ENCODE assay signal across 21 cellular contexts in the genomic region with DNA sequence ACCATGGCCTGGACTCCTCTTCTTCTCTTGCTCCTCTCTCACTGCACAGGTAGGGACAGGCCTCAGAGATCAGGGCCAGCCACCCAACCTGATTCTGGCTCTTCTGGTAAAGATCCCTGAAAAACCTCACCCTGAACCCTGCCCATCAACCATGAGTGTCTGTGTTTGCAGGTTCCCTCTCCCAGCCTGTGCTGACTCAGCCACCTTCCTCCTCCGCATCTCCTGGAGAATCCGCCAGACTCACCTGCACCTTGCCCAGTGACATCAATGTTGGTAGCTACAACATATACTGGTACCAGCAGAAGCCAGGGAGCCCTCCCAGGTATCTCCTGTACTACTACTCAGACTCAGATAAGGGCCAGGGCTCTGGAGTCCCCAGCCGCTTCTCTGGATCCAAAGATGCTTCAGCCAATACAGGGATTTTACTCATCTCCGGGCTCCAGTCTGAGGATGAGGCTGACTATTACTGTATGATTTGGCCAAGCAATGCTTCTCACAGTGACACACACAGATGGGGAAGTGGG.
"Had no signal": no experiment of that assay in that cellular context is flagged by ENCODE, and none has a peak within 500 bp of the region (broad histone marks: within the 10 kb centered on the region; RNA-seq: fewer than 3 reads in every experiment).

No MANE protein-coding gene starts in this region.

- H3K27me3 ChIP-seq: pancreas, thyroid gland, vagina had no signal

- H3K36me3 Mint-ChIP-seq: mesothelial cell of epicardium; natural killer cell treated with Interleukin-12 subunit alpha and Interleukin-12 subunit beta and Interleukin-15 and Interleukin-18, amount 100 ng/mL, for 72 hours; neural progenitor cell had no signal

- H3K27ac Mint-ChIP-seq: effector memory CD8-positive, alpha-beta T cell; mesothelial cell of epicardium; natural killer cell treated with Interleukin-12 subunit alpha and Interleukin-12 subunit beta and Interleukin-15 and Interleukin-18, amount 100 ng/mL, for 72 hours; neural progenitor cell; progenitor cell of endocrine pancreas had no signal

- H3K4me3 ChIP-seq: esophagus muscularis mucosa, gastrocnemius medialis, neural progenitor cell, pancreas, spleen, thyroid gland, upper lobe of right lung, vagina had no signal

- H3K36me3 ChIP-seq: esophagus muscularis mucosa, gastrocnemius medialis, neural progenitor cell, pancreas, spleen, thyroid gland, upper lobe of right lung, vagina had no signal

- H3K4me1 ChIP-seq: esophagus muscularis mucosa, gastrocnemius medialis, pancreas, thyroid gland, upper lobe of right lung, vagina had no signal

- H3K4me2 ChIP-seq: neural progenitor cell had no signal

- H3K9me3 ChIP-seq: esophagus muscularis mucosa, gastrocnemius medialis, pancreas, spleen, thyroid gland, upper lobe of right lung, vagina had no signal

- H3K4me3 Mint-ChIP-seq: effector memory CD8-positive, alpha-beta T cell; mesothelial cell of epicardium; natural killer cell treated with Interleukin-12 subunit alpha and Interleukin-12 subunit beta and Interleukin-15 and Interleukin-18, amount 100 ng/mL, for 72 hours; neural progenitor cell had no signal

- ATAC-seq: effector memory CD8-positive, alpha-beta T cell; gastrocnemius medialis; left lobe of liver; natural killer cell treated with Interleukin-12 subunit alpha and Interleukin-12 subunit beta and Interleukin-15 and Interleukin-18, amount 100 ng/mL, for 72 hours; pancreas; sciatic nerve; upper lobe of right lung had no signal

- H3K27ac ChIP-seq: epithelial cell of prostate, esophagus muscularis mucosa, gastrocnemius medialis, neural progenitor cell, pancreas, thyroid gland, upper lobe of right lung, vagina had no signal

- H3K9ac ChIP-seq: neural progenitor cell had no signal

- H2AFZ ChIP-seq: neural progenitor cell had no signal

- H3K9me3 Mint-ChIP-seq: effector memory CD8-positive, alpha-beta T cell; mesothelial cell of epicardium; natural killer cell treated with Interleukin-12 subunit alpha and Interleukin-12 subunit beta and Interleukin-15 and Interleukin-18, amount 100 ng/mL, for 72 hours had no signal

- DNase-seq: effector memory CD8-positive, alpha-beta T cell; gastrocnemius medialis; islet precursor cell; mammary epithelial cell; pancreas; spleen; stimulated activated CD4-positive, alpha-beta T cell treated with anti-CD3 and anti-CD28 coated beads, Interleukin-15, amount 100 ng/mL, for 24 hours; stimulated activated CD4-positive, alpha-beta T cell treated with anti-CD3 and anti-CD28 coated beads, Interleukin-1b, Interleukin-23, amount 100 ng/mL, for 48 hours; stimulated activated CD4-positive, alpha-beta T cell treated with anti-CD3 and anti-CD28 coated beads, Interleukin-4, amount 100 ng/mL, for 24 hours; stimulated activated naive CD4-positive, alpha-beta T cell; thyroid gland; upper lobe of right lung had no signal

- FAIRE-seq: pancreas had no signal
